ENCODE assay signal across 2 cellular contexts in genomic region chrX:12702509-12703091, GRCh38.
TF ChIP-seq lines count a peak whose summit lies in the region.

No MANE protein-coding gene starts in this region.

TF ChIP-seq in IMR-90, 13 proteins besides CTCF, POLR2A, EP300 and RAD21 (continued from another document):
- TF ChIP-seq NFE2L2 (IDR thresholded peaks at IDR 0.05; ENCODE audit: low read depth, low read length): no peak
- no peak for TF ChIP-seq MAFK (IDR thresholded peaks at IDR 0.05; ENCODE audit: low read depth, low read length)
- TF ChIP-seq BHLHE40 (IDR thresholded peaks at IDR 0.05; ENCODE audit: low read depth, low read length): no peak
- TF ChIP-seq CEBPB (IDR thresholded peaks at IDR 0.05; ENCODE audit: low read depth, low read length): no peak
- no peak for TF ChIP-seq RCOR1 (IDR thresholded peaks at IDR 0.05; ENCODE audit: insufficient replicate concordance, low read length)
- TF ChIP-seq RFX5 (IDR thresholded peaks at IDR 0.05; ENCODE audit: low read depth, low read length): no peak
- TF ChIP-seq CHD1 (IDR thresholded peaks at IDR 0.05; ENCODE audit: low read depth, low read length): no peak
- no peak for TF ChIP-seq SMC3 (IDR thresholded peaks at IDR 0.05; ENCODE audit: low read depth, low read length)
- no peak for TF ChIP-seq ELK1 (IDR thresholded peaks at IDR 0.05; ENCODE audit: borderline replicate concordance, low read depth, low read length)
- TF ChIP-seq FOS (IDR thresholded peaks at IDR 0.05; ENCODE audit: low read depth, low read length): no peak
- TF ChIP-seq MAZ (IDR thresholded peaks at IDR 0.05; ENCODE audit: borderline replicate concordance, low read depth, low read length): no peak

TF ChIP-seq in GM12878, 131 proteins besides CTCF, POLR2A, EP300 and RAD21 (continued from another document):
- TF ChIP-seq, protein P1, sequence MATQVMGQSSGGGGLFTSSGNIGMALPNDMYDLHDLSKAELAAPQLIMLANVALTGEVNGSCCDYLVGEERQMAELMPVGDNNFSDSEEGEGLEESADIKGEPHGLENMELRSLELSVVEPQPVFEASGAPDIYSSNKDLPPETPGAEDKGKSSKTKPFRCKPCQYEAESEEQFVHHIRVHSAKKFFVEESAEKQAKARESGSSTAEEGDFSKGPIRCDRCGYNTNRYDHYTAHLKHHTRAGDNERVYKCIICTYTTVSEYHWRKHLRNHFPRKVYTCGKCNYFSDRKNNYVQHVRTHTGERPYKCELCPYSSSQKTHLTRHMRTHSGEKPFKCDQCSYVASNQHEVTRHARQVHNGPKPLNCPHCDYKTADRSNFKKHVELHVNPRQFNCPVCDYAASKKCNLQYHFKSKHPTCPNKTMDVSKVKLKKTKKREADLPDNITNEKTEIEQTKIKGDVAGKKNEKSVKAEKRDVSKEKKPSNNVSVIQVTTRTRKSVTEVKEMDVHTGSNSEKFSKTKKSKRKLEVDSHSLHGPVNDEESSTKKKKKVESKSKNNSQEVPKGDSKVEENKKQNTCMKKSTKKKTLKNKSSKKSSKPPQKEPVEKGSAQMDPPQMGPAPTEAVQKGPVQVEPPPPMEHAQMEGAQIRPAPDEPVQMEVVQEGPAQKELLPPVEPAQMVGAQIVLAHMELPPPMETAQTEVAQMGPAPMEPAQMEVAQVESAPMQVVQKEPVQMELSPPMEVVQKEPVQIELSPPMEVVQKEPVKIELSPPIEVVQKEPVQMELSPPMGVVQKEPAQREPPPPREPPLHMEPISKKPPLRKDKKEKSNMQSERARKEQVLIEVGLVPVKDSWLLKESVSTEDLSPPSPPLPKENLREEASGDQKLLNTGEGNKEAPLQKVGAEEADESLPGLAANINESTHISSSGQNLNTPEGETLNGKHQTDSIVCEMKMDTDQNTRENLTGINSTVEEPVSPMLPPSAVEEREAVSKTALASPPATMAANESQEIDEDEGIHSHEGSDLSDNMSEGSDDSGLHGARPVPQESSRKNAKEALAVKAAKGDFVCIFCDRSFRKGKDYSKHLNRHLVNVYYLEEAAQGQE (IDR thresholded peaks at IDR 0.05; ENCODE audit: low read depth, low read length): no peak
- no peak for TF ChIP-seq ZNF274 (IDR thresholded peaks at IDR 0.05; ENCODE audit: insufficient read depth, insufficient read length)
- TF ChIP-seq IRF3 (IDR thresholded peaks at IDR 0.05): no peak
